In genomic region chr12:122454250-122454721, GRCh38 we compare ENCODE assay signal across 1 cellular context.
TF ChIP-seq lines count a peak whose summit lies in the region.

No MANE protein-coding gene starts in this region.

TF ChIP-seq in H1, 55 proteins besides CTCF, POLR2A, EP300 and RAD21:
- no peak for TF ChIP-seq CBX5 (IDR thresholded peaks at IDR 0.05; ENCODE audit: low read depth, low read length)
- no peak for TF ChIP-seq E2F6 (IDR thresholded peaks at IDR 0.05)
- no peak for TF ChIP-seq YY1 (IDR thresholded peaks at IDR 0.05; ENCODE audit: low read depth, low read length)
- TF ChIP-seq ATF3 (IDR thresholded peaks at IDR 0.05; ENCODE audit: insufficient read depth, low read depth, low read length) = no peak
- no peak for TF ChIP-seq RXRA (IDR thresholded peaks at IDR 0.05; ENCODE audit: insufficient read depth, low read depth, low read length)
- TF ChIP-seq JUN (IDR thresholded peaks at IDR 0.05; ENCODE audit: low read depth, low read length) = no peak
- no peak for TF ChIP-seq GABPA (IDR thresholded peaks at IDR 0.05; ENCODE audit: borderline replicate concordance, insufficient read depth, low read length)
- no peak for TF ChIP-seq EGR1 (IDR thresholded peaks at IDR 0.05; ENCODE audit: borderline replicate concordance, low read depth, low read length)
- no peak for TF ChIP-seq USF2 (IDR thresholded peaks at IDR 0.05; ENCODE audit: low read length)
- TF ChIP-seq KDM5A (IDR thresholded peaks at IDR 0.05; ENCODE audit: low read length) = no peak
- TF ChIP-seq POLR2AphosphoS5 (IDR thresholded peaks at IDR 0.05; ENCODE audit: low read depth, low read length) = no peak
- TF ChIP-seq SIN3A (conservative IDR thresholded peaks at IDR 0.05 in 1 of 2, IDR thresholded peaks at IDR 0.05 in 1 of 2; ENCODE audit: low read depth in 1 of 2, low read length in 2 of 2) = no peak
- TF ChIP-seq POU5F1 (IDR thresholded peaks at IDR 0.05; ENCODE audit: low read depth, low read length) = no peak
